ENCODE assay signal across 37 cellular contexts in the genomic region with DNA sequence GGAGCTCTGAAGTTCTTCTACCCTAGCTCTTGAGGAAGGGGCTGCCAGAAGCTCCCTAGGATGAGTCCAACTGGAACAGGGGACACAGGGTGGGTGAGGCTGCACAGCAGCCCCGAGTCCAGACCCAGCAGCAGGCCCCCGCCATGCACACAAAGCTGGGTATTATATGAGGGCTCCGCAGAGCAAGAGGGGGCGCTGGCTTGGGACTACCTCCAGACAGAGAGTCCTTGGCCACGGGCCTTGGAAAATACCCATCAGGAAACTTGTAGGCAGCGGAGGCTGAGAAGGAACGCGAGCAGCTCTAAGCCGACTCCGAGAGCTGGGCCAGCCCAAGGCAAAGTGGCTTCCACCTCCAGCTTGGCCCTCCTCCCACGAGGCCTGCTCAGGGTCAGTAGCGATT. TPM values are rescaled to one million over a fixed set of nuclear protein-coding genes. Genes with fewer than 3 reads are reported as not detected.
DNase-seq lines count a peak whose midpoint lies in the region; ATAC-seq, FAIRE-seq and TF ChIP-seq lines count a peak whose summit lies in the region.
"Had no signal": no experiment of that assay in that cellular context is flagged by ENCODE, and none has a peak within 500 bp of the region (broad histone marks: within the 10 kb centered on the region; RNA-seq: fewer than 3 reads in every experiment).

No MANE protein-coding gene starts in this region.

- H3K27me3 Mint-ChIP-seq in type B pancreatic cell = no peaks in the 10 kb centered on the region
- H3K27me3 Mint-ChIP-seq: B cell; CD4-positive, alpha-beta memory T cell; CD4-positive, alpha-beta T cell; CD4-positive, CD25-positive, alpha-beta regulatory T cell had no signal

- no peak overlapping the region; a peak in 1 of 4 replicates for H3K9ac ChIP-seq in K562 (ENCODE audit: insufficient read depth in 1 of 2, low read depth in 2 of 2, low read length in 2 of 2)
- H3K9ac ChIP-seq in trophoblast cell (ENCODE audit: low read length) = no peak overlapping the region
- H3K9ac ChIP-seq: BLaER1; BLaER1 treated with 17β-estradiol and CSF1 and Interleukin-3, amounts not matched to agents 10 nM and 100 nM had no signal

- H3K79me2 ChIP-seq in K562 (ENCODE audit: control insufficient read depth, insufficient read depth, low read length) (peaks cover 63% of the 10 kb centered on the region), trophoblast cell (ENCODE audit: control insufficient read depth, insufficient read depth, low read length, poor library complexity) (peaks cover 34% of the 10 kb centered on the region)

- H2BK5ac ChIP-seq in trophoblast cell (ENCODE audit: low read depth, low read length, poor library complexity) = no peak overlapping the region

- no peak overlapping the region for H3K4me3 Mint-ChIP-seq in type B pancreatic cell
- H3K4me3 Mint-ChIP-seq: B cell; CD14-positive monocyte; CD4-positive, alpha-beta memory T cell; CD4-positive, alpha-beta T cell; CD4-positive, CD25-positive, alpha-beta regulatory T cell; CD8-positive, alpha-beta T cell had no signal

- H3K4me1 Mint-ChIP-seq in type B pancreatic cell (ENCODE audit: unreplicated experiment) = peaks cover 27% of the 10 kb centered on the region

- H3K79me1 ChIP-seq in trophoblast cell (ENCODE audit: low read length) = no peaks in the 10 kb centered on the region

- H3K36me3 Mint-ChIP-seq in type B pancreatic cell = peaks cover 15% of the 10 kb centered on the region

- H4K91ac ChIP-seq in trophoblast cell (ENCODE audit: low read depth, low read length) = no peak overlapping the region

- H3K27me3 ChIP-seq in K562 (ENCODE audit: control insufficient read depth in 2 of 2, insufficient read depth in 2 of 2, low read length in 2 of 2) = no peaks in the 10 kb centered on the region
- H3K27me3 ChIP-seq in trophoblast cell (ENCODE audit: insufficient read depth, low read length) = no peaks in the 10 kb centered on the region
- H3K27me3 ChIP-seq in sigmoid colon = peaks cover 0 to under 1% (median 0%) of the 10 kb centered on the region in 3 donors
- H3K27me3 ChIP-seq in spleen (replicated peaks in 1 of 7) = no peaks in the 10 kb centered on the region
- H3K27me3 ChIP-seq: BE2C had no signal

- no peak overlapping the region for H4K12ac ChIP-seq in trophoblast cell (ENCODE audit: low read depth, low read length)

- POLR2A ChIA-PET in K562 (lab: Yijun Ruan, JAX) = interaction anchor here (0.7 to 1.3 kb wide), 2 partner anchors 14 to 88 kb away, joined by 3 read pairs; no protein-coding TSS in a partner anchor

- 96% methylated on average over 9 of the region's 12 CpGs for WGBS in K562 (ENCODE audit: insufficient coverage, low coverage, missing lambda C conversion rate)
- no CpG with 5 or more reads among the region's 12 CpGs for WGBS in trophoblast cell (ENCODE audit: extremely low coverage, insufficient coverage, insufficient read length)
- WGBS in sigmoid colon, 2 donors = 87 to 95% methylated on average over 12 of the region's 12 CpGs
- 88 to 93% (median 90%) methylated on average over 11 to 12 of the region's 12 CpGs; no CpG with 5 or more reads in 1 of the 5 donors for WGBS in spleen, 5 donors

- no peak overlapping the region for H3K23ac ChIP-seq in trophoblast cell (ENCODE audit: low read length)

- no peak overlapping the region for H3K4ac ChIP-seq in trophoblast cell (ENCODE audit: low read depth, low read length)

- TF ChIP-seq EP300 in K562 (IDR thresholded peaks at IDR 0.05; ENCODE audit: low read length) (no peak), sigmoid colon (IDR thresholded peaks at IDR 0.05) (no peak)

- H3K4me2 ChIP-seq in K562 (ENCODE audit: insufficient read depth, low read length) (no peak overlapping the region), trophoblast cell (ENCODE audit: low read length) (no peak overlapping the region)
- H3K4me2 ChIP-seq: A549; BLaER1; BLaER1 treated with 17β-estradiol and CSF1 and Interleukin-3, amounts not matched to agents 10 nM and 100 nM had no signal

- H3K18ac ChIP-seq in trophoblast cell (ENCODE audit: low read length) = no peak overlapping the region

- H2AK5ac ChIP-seq in trophoblast cell (ENCODE audit: low read length) = no peak overlapping the region

- DNase-seq in K562 (ENCODE audit: extremely low read depth in 1 of 4, low spot score in 3 of 4) (no peak), trophoblast cell (no peak), sigmoid colon (peak; percentile 66), spleen (peak; percentile 61), NOMO-1 treated with dmso at 0.1 percent for 144 hours (lab: John Stamatoyannopoulos, UW; ENCODE audit: unreplicated experiment) (no peak), type B pancreatic cell (ENCODE audit: extremely low spot score, unreplicated experiment) (no peak), NCI-H1694 (lab: John Stamatoyannopoulos, UW) (no peak), UCSD-AML1 (lab: John Stamatoyannopoulos, UW; ENCODE audit: unreplicated experiment) (no peak)
- DNase-seq: 8988T; ACHN; AML-193; BE2C; C1 segment of cervical spinal cord; Caco-2; Calu3; CD4-positive, alpha-beta T cell; CD4-positive, CD25-positive, alpha-beta regulatory T cell; CD8-positive, alpha-beta memory T cell; CD8-positive, alpha-beta T cell; COR-L47; DMS 273 treated with DMSO at 0.1 percent for 48 hours; DMS153; DMS53; DMS79; DMS79 treated with DMSO at 0.1 percent for 48 hours; DND-41; EL had no signal

- H3K4me1 ChIP-seq in K562 (replicated peaks in 1 of 2; ENCODE audit: control insufficient read depth in 2 of 2, insufficient read depth in 2 of 2, low read length in 2 of 2) (peaks cover 24 to 35% of the 10 kb centered on the region in 2 experiments), trophoblast cell (ENCODE audit: control insufficient read depth in 1 of 2, insufficient read depth in 2 of 2, low read length in 2 of 2) (peaks cover under 1 to 5% of the 10 kb centered on the region in 2 experiments), sigmoid colon (peaks cover 0 to 32% (median 27%) of the 10 kb centered on the region in 4 donors), spleen (peaks cover 18 to 53% (median 38%) of the 10 kb centered on the region in 6 donors)
- H3K4me1 ChIP-seq: Caco-2 had no signal

- ATAC-seq in K562 = no peak
- ATAC-seq: A549; CD8-positive, alpha-beta T cell had no signal

- peaks cover 97% of the 10 kb centered on the region; the same call in 2 of the 3 replicates for H3K36me3 ChIP-seq in K562 (ENCODE audit: control insufficient read depth, insufficient read depth, low read length)
- H3K36me3 ChIP-seq in trophoblast cell (ENCODE audit: control insufficient read depth in 1 of 2, insufficient read depth in 2 of 2, low read length in 2 of 2) = peaks cover 71 to 81% of the 10 kb centered on the region in 2 experiments
- peaks cover 7 to 49% (median 29%) of the 10 kb centered on the region in 4 donors for H3K36me3 ChIP-seq in sigmoid colon
- H3K36me3 ChIP-seq in spleen = peaks cover 3 to 64% (median 58%) of the 10 kb centered on the region in 6 donors

- TF ChIP-seq CTCF in K562 (IDR thresholded peaks at IDR 0.05 in 2 of 3, conservative IDR thresholded peaks at IDR 0.05 in 1 of 3; ENCODE audit: insufficient read depth in 2 of 3, low read depth in 1 of 3, low read length in 3 of 3) (no peak), sigmoid colon (IDR thresholded peaks at IDR 0.05) (no peak), spleen (IDR thresholded peaks at IDR 0.05 in 8 of 11, conservative IDR thresholded peaks at IDR 0.05 in 3 of 11) (no peak), type B pancreatic cell (conservative IDR thresholded peaks at IDR 0.05) (no peak)

- H2AFZ ChIP-seq in K562 (ENCODE audit: low read depth, low read length) = no peak overlapping the region
- peak overlapping the region; percentile 28 for H2AFZ ChIP-seq in trophoblast cell (ENCODE audit: insufficient read depth, low read length, poor library complexity)

- no peaks in the 10 kb centered on the region for H3K9me3 Mint-ChIP-seq in type B pancreatic cell
- H3K9me3 Mint-ChIP-seq: CD4-positive, alpha-beta memory T cell; CD4-positive, alpha-beta T cell; CD8-positive, alpha-beta memory T cell; CD8-positive, alpha-beta T cell had no signal

- no peak for FAIRE-seq in K562 (lab: Jason Lieb, UNC)
- FAIRE-seq: A204.1, A549, D721Med had no signal

- no peak overlapping the region for H3K27ac Mint-ChIP-seq in type B pancreatic cell
- H3K27ac Mint-ChIP-seq: B cell; CD4-positive, alpha-beta memory T cell; CD4-positive, alpha-beta T cell; CD4-positive, CD25-positive, alpha-beta regulatory T cell; CD8-positive, alpha-beta T cell had no signal

- H2BK12ac ChIP-seq in trophoblast cell (ENCODE audit: low read length) = no peak overlapping the region

- in situ Hi-C loops in K562 (cut with MboI) = no loop called here

- H2BK120ac ChIP-seq in trophoblast cell (ENCODE audit: insufficient read depth, low read length, poor library complexity) = no peak overlapping the region

- no peak for TF ChIP-seq RAD21 in K562 (CRISPR knock-in tag; conservative IDR thresholded peaks at IDR 0.05 in 1 of 2, IDR thresholded peaks at IDR 0.05 in 1 of 2)

- no peak overlapping the region for H3K14ac ChIP-seq in trophoblast cell (ENCODE audit: low read length)

- intact Hi-C loops in K562 (cut with micrococcal nuclease) (no loop called here), sigmoid colon (cut with DNase I) (no loop called here), spleen (cut with DNase I; ENCODE audit: low total_unique reads) (no loop called here)

- no peaks in the 10 kb centered on the region for H3K9me3 ChIP-seq in K562 (replicated peaks; ENCODE audit: control insufficient read depth, insufficient read depth, low read depth, low read length)
- H3K9me3 ChIP-seq in trophoblast cell (ENCODE audit: insufficient read depth, low read depth, low read length) = no peaks in the 10 kb centered on the region
- H3K9me3 ChIP-seq in sigmoid colon = no peaks in the 10 kb centered on the region
- no peaks in the 10 kb centered on the region for H3K9me3 ChIP-seq in spleen
- H3K9me3 ChIP-seq: A549; BE2C; BLaER1; BLaER1 treated with 17β-estradiol and CSF1 and Interleukin-3, amounts not matched to agents 10 nM and 100 nM; Caco-2 had no signal

- no peak overlapping the region for H4K8ac ChIP-seq in trophoblast cell (ENCODE audit: low read depth, low read length)

- H4K20me1 ChIP-seq in K562 (replicated peaks; ENCODE audit: control insufficient read depth, insufficient read depth, low read length) = peaks cover 40% of the 10 kb centered on the region

- CTCF ChIA-PET in K562 (lab: Yijun Ruan, JAX; ENCODE audit: low intra/inter-chr PET ratio) = no interaction called here

- H3K4me3 ChIP-seq in K562 = no peak overlapping the region
- H3K4me3 ChIP-seq in trophoblast cell (ENCODE audit: low read depth, low read length) = no peak overlapping the region
- H3K4me3 ChIP-seq in sigmoid colon = no peak overlapping the region
- H3K4me3 ChIP-seq in spleen = no peak overlapping the region
- H3K4me3 ChIP-seq: A549; BLaER1; BLaER1 treated with 17β-estradiol and CSF1 and Interleukin-3, amounts not matched to agents 10 nM and 100 nM had no signal

- BruUV-seq in K562 (replicated peaks; lab: Mats Ljungman, UMichigan) = no TSS peak

- TF ChIP-seq POLR2A in K562 (conservative IDR thresholded peaks at IDR 0.05) (no peak), sigmoid colon (IDR thresholded peaks at IDR 0.05) (no peak), spleen (IDR thresholded peaks at IDR 0.05) (no peak)

- H3K9me1 ChIP-seq in K562 (ENCODE audit: control insufficient read depth, insufficient read depth, low read length) = peaks cover 5% of the 10 kb centered on the region

- no peak overlapping the region for H3K27ac ChIP-seq in K562 (ENCODE audit: extremely low read depth, low read depth, low read length)
- no peak overlapping the region for H3K27ac ChIP-seq in trophoblast cell (ENCODE audit: low read depth, low read length)
- H3K27ac ChIP-seq in sigmoid colon = peak overlapping the region in 2 of 4 donors; percentile 10 to 14
- no peak overlapping the region for H3K27ac ChIP-seq in spleen
- H3K27ac ChIP-seq: 22Rv1; A549; BLaER1; BLaER1 treated with 17β-estradiol and CSF1 and Interleukin-3, amounts not matched to agents 10 nM and 100 nM; C4-2B had no signal

RNA-seq across cellular contexts. Expression of gene HCFC1, which starts 8.1 kb away (rescaled TPM):
- 39.3 and 72.5 TPM in 2 replicates for total RNA-seq in K562 (2011; cell fraction: chromatin; rRNA removed; ENCODE audit: low replicate concordance)
- 41.0 and 46.2 TPM in 2 replicates for total RNA-seq in K562 (2011; cell fraction: nucleolus; rRNA removed)
- total RNA-seq in K562 (2011; cell fraction: nucleoplasm; rRNA removed) = 38.1 and 43.2 TPM in 2 replicates
- total RNA-seq in K562 (2014; rRNA removed) (39.2 and 59.3 TPM in 2 replicates), K562 (2014; rRNA removed; fragmentation: Illumina TruSeq; extraction: Trizol) (9.1 and 10.3 TPM in 2 replicates), K562 (2015; rRNA removed; fragmentation: Illumina TruSeq; extraction: Trizol) (17.1 and 23.4 TPM in 2 replicates), K562 (2021) (121 and 133 TPM in 2 replicates), sigmoid colon (10 to 100 TPM; 23.5 to 57.3 (median 30.2) TPM), spleen (10 to 100 TPM; 50.6 to 86.5 (median 62.1) TPM), type B pancreatic cell (ENCODE audit: low replicate concordance) (81.2 and 98.0 TPM in 2 replicates)
- polyA plus RNA-seq in K562 (2011; rRNA removed) (5.9 and 8.7 TPM in 2 replicates), K562 (2014; fragmentation: Illumina TruSeq; extraction: Trizol) (45.3 and 68.0 TPM in 2 replicates), K562 (2014; fragmentation: Nextera tagmentation; extraction: Ambion mirVana) (10 to 100 TPM in 1 of 2 experiments, 1 to 10 TPM in 1; 2.8 to 10.5 TPM), K562 (2014; rRNA removed) (44.8 and 45.2 TPM in 2 replicates), sigmoid colon (10 to 100 TPM in 1 of 3 donors, 1 to 10 TPM in 2; 7.4 to 34.4 (median 8.4) TPM), spleen (10 to 100 TPM in 2 of 3 donors, 1 to 10 TPM in 1; 9.5 to 22.7 (median 11.4) TPM)
- polyA plus RNA-seq in K562 (2011; cell fraction: cytosol; rRNA removed) = 11.3 and 17.7 TPM in 2 replicates
- 39.1 and 51.6 TPM in 2 replicates for polyA plus RNA-seq in K562 (2011; cell fraction: nucleus; rRNA removed)
- polyA plus RNA-seq in K562 (2012) = 37.4 and 57.1 TPM in 2 replicates
- 4.5 and 6.6 TPM in 2 replicates for polyA minus RNA-seq in K562 (2011; rRNA and poly(A)+ RNA removed)
- polyA minus RNA-seq in K562 (2011; cell fraction: cytosol; rRNA and poly(A)+ RNA removed) = 55.8 and 74.4 TPM in 2 replicates
- polyA minus RNA-seq in K562 (2011; cell fraction: nucleus; rRNA and poly(A)+ RNA removed) = 14.8 and 15.6 TPM in 2 replicates
- polyA plus RNA-seq in trophoblast cell (2013) = 47.6 and 50.4 TPM in 2 replicates

RNA-seq across cellular contexts. Expression of gene TMEM187, which starts 9.0 kb away (rescaled TPM):
- 4.7 and 15.6 TPM in 2 replicates for total RNA-seq in K562 (2011; cell fraction: chromatin; rRNA removed; ENCODE audit: low replicate concordance)
- 17.4 and 21.8 TPM in 2 replicates for total RNA-seq in K562 (2011; cell fraction: nucleolus; rRNA removed)
- total RNA-seq in K562 (2011; cell fraction: nucleoplasm; rRNA removed) = 9.3 and 9.5 TPM in 2 replicates
- total RNA-seq in K562 (2014; rRNA removed) (3.3 and 5.1 TPM in 2 replicates), K562 (2014; rRNA removed; fragmentation: Illumina TruSeq; extraction: Trizol) (0.93 and 1.2 TPM in 2 replicates), K562 (2015; rRNA removed; fragmentation: Illumina TruSeq; extraction: Trizol) (1.1 and 1.6 TPM in 2 replicates), K562 (2021) (6.4 and 8.5 TPM in 2 replicates), sigmoid colon (1 to 10 TPM; 3.5 to 8.6 (median 4.4) TPM), spleen (10 to 100 TPM in 1 of 7 donors, 1 to 10 TPM in 6; 2.0 to 12.2 (median 6.2) TPM), type B pancreatic cell (ENCODE audit: low replicate concordance) (14.4 and 15.2 TPM in 2 replicates)
- polyA plus RNA-seq in K562 (2011; rRNA removed) (5.6 and 8.1 TPM in 2 replicates), K562 (2014; fragmentation: Illumina TruSeq; extraction: Trizol) (1.2 and 2.0 TPM in 2 replicates), K562 (2014; fragmentation: Nextera tagmentation; extraction: Ambion mirVana) (1 to 10 TPM in 1 of 2 experiments, under 1 TPM in 1; 0.13 to 1.1 TPM), K562 (2014; rRNA removed) (4.0 TPM in 2 replicates), sigmoid colon (1 to 10 TPM; 3.6 to 9.3 (median 3.7) TPM), spleen (1 to 10 TPM; 3.3 to 7.4 (median 4.9) TPM)
- 12.5 and 24.6 TPM in 2 replicates for polyA plus RNA-seq in K562 (2011; cell fraction: cytosol; rRNA removed)
- polyA plus RNA-seq in K562 (2011; cell fraction: nucleus; rRNA removed) = 6.3 and 6.4 TPM in 2 replicates
- 3.9 and 12.2 TPM in 2 replicates for polyA plus RNA-seq in K562 (2012)
- polyA minus RNA-seq in K562 (2011; rRNA and poly(A)+ RNA removed) = 3.7 and 4.9 TPM in 2 replicates
- 5.6 and 6.4 TPM in 2 replicates for polyA minus RNA-seq in K562 (2011; cell fraction: cytosol; rRNA and poly(A)+ RNA removed)
- polyA minus RNA-seq in K562 (2011; cell fraction: nucleus; rRNA and poly(A)+ RNA removed) = 1.3 and 1.8 TPM in 2 replicates
- polyA plus RNA-seq in trophoblast cell (2013) = 4.9 and 5.0 TPM in 2 replicates

RNA-seq across cellular contexts. Expression of gene RENBP, which starts 19.1 kb away (rescaled TPM):
- total RNA-seq in K562 (2011; cell fraction: chromatin; rRNA removed; ENCODE audit: low replicate concordance) = 14.9 and 45.4 TPM in 2 replicates
- 31.0 and 32.8 TPM in 2 replicates for total RNA-seq in K562 (2011; cell fraction: nucleolus; rRNA removed)
- 15.7 and 24.1 TPM in 2 replicates for total RNA-seq in K562 (2011; cell fraction: nucleoplasm; rRNA removed)
- total RNA-seq in K562 (2014; rRNA removed) (8.4 and 9.5 TPM in 2 replicates), K562 (2014; rRNA removed; fragmentation: Illumina TruSeq; extraction: Trizol) (2.7 and 4.0 TPM in 2 replicates), K562 (2015; rRNA removed; fragmentation: Illumina TruSeq; extraction: Trizol) (12.3 and 13.4 TPM in 2 replicates), K562 (2021) (9.6 and 14.8 TPM in 2 replicates), sigmoid colon (10 to 100 TPM in 3 of 4 donors, 1 to 10 TPM in 1; 9.8 to 16.8 (median 13.1) TPM), spleen (100 to 1,000 TPM in 1 of 7 donors, 10 to 100 TPM in 6; 42.0 to 105 (median 63.6) TPM), type B pancreatic cell (ENCODE audit: low replicate concordance) (4.9 and 6.7 TPM in 2 replicates)
- polyA plus RNA-seq in K562 (2011; rRNA removed) (12.7 and 16.4 TPM in 2 replicates), K562 (2014; fragmentation: Illumina TruSeq; extraction: Trizol) (5.6 and 7.3 TPM in 2 replicates), K562 (2014; fragmentation: Nextera tagmentation; extraction: Ambion mirVana) (under 1 TPM in 1 of 2 experiments, not detected in 1; 0.07 TPM), K562 (2014; rRNA removed) (11.1 and 11.6 TPM in 2 replicates), sigmoid colon (10 to 100 TPM; 10.2 to 15.1 (median 15.0) TPM), spleen (10 to 100 TPM; 44.3 to 91.3 (median 47.9) TPM)
- 21.2 and 25.6 TPM in 2 replicates for polyA plus RNA-seq in K562 (2011; cell fraction: cytosol; rRNA removed)
- polyA plus RNA-seq in K562 (2011; cell fraction: nucleus; rRNA removed) = 48.7 and 48.8 TPM in 2 replicates
- 24.3 and 60.0 TPM in 2 replicates for polyA plus RNA-seq in K562 (2012)
- 5.5 and 12.0 TPM in 2 replicates for polyA minus RNA-seq in K562 (2011; rRNA and poly(A)+ RNA removed)
- polyA minus RNA-seq in K562 (2011; cell fraction: cytosol; rRNA and poly(A)+ RNA removed) = 7.0 and 13.6 TPM in 2 replicates
- polyA minus RNA-seq in K562 (2011; cell fraction: nucleus; rRNA and poly(A)+ RNA removed) = 9.8 and 16.1 TPM in 2 replicates
- polyA plus RNA-seq in trophoblast cell (2013) = 0.82 and 0.94 TPM in 2 replicates
- polyA plus RNA-seq: A549; CD8-positive, alpha-beta memory T cell had no signal

RNA-seq across cellular contexts. Expression of gene NAA10, which starts 28.7 kb away (rescaled TPM):
- 126 and 302 TPM in 2 replicates for total RNA-seq in K562 (2011; cell fraction: chromatin; rRNA removed; ENCODE audit: low replicate concordance)
- total RNA-seq in K562 (2011; cell fraction: nucleolus; rRNA removed) = 207 and 213 TPM in 2 replicates
- 179 and 187 TPM in 2 replicates for total RNA-seq in K562 (2011; cell fraction: nucleoplasm; rRNA removed)
- 152 and 196 TPM in 2 replicates for total RNA-seq in K562 (2014; rRNA removed)
- 101 and 103 TPM in 2 replicates for total RNA-seq in K562 (2014; rRNA removed; fragmentation: Illumina TruSeq; extraction: Trizol)
- total RNA-seq in K562 (2015; rRNA removed; fragmentation: Illumina TruSeq; extraction: Trizol) = 134 and 146 TPM in 2 replicates
- 226 and 231 TPM in 2 replicates for total RNA-seq in K562 (2021)
- 105 and 117 TPM in 2 replicates for polyA plus RNA-seq in K562 (2011; rRNA removed)
- polyA plus RNA-seq in K562 (2011; cell fraction: cytosol; rRNA removed) = 174 and 276 TPM in 2 replicates
- polyA plus RNA-seq in K562 (2011; cell fraction: nucleus; rRNA removed) = 211 and 324 TPM in 2 replicates
- 177 and 213 TPM in 2 replicates for polyA plus RNA-seq in K562 (2012)
- polyA plus RNA-seq in K562 (2014; fragmentation: Illumina TruSeq; extraction: Trizol) = 192 and 229 TPM in 2 replicates
- 10 to 100 TPM; 11.1 to 26.5 TPM for polyA plus RNA-seq in K562 (2014; fragmentation: Nextera tagmentation; extraction: Ambion mirVana)
- 250 and 277 TPM in 2 replicates for polyA plus RNA-seq in K562 (2014; rRNA removed)
- 45.9 and 88.5 TPM in 2 replicates for polyA minus RNA-seq in K562 (2011; rRNA and poly(A)+ RNA removed)
- 72.1 and 79.8 TPM in 2 replicates for polyA minus RNA-seq in K562 (2011; cell fraction: cytosol; rRNA and poly(A)+ RNA removed)
- polyA minus RNA-seq in K562 (2011; cell fraction: nucleus; rRNA and poly(A)+ RNA removed) = 70.5 and 80.1 TPM in 2 replicates
- 92.2 and 95.5 TPM in 2 replicates for polyA plus RNA-seq in trophoblast cell (2013)
- total RNA-seq in sigmoid colon = 100 to 1,000 TPM in 1 of 4 donors, 10 to 100 TPM in 3; 57.4 to 113 (median 79.2) TPM
- 100 to 1,000 TPM in 1 of 3 donors, 10 to 100 TPM in 2; 78.6 to 128 (median 84.7) TPM for polyA plus RNA-seq in sigmoid colon
- 10 to 100 TPM; 56.4 to 89.1 (median 85.5) TPM for total RNA-seq in spleen
- polyA plus RNA-seq in spleen = 100 to 1,000 TPM; 123 to 174 (median 168) TPM
- total RNA-seq in type B pancreatic cell (ENCODE audit: low replicate concordance) = 73.8 and 82.7 TPM in 2 replicates

RNA-seq across cellular contexts. Expression of gene ARHGAP4, which starts 37.5 kb away (rescaled TPM):
- total RNA-seq in K562 (2011; cell fraction: chromatin; rRNA removed; ENCODE audit: low replicate concordance) = 54.8 and 157 TPM in 2 replicates
- 105 and 155 TPM in 2 replicates for total RNA-seq in K562 (2011; cell fraction: nucleolus; rRNA removed)
- total RNA-seq in K562 (2011; cell fraction: nucleoplasm; rRNA removed) = 55.0 and 81.2 TPM in 2 replicates
- 52.7 and 81.2 TPM in 2 replicates for total RNA-seq in K562 (2014; rRNA removed)
- 3.1 and 5.5 TPM in 2 replicates for total RNA-seq in K562 (2014; rRNA removed; fragmentation: Illumina TruSeq; extraction: Trizol)
- 32.7 and 36.8 TPM in 2 replicates for total RNA-seq in K562 (2015; rRNA removed; fragmentation: Illumina TruSeq; extraction: Trizol)
- 70.5 and 81.8 TPM in 2 replicates for total RNA-seq in K562 (2021)
- polyA plus RNA-seq in K562 (2011; rRNA removed) = 9.6 and 29.7 TPM in 2 replicates
- polyA plus RNA-seq in K562 (2011; cell fraction: cytosol; rRNA removed) = 21.0 and 26.6 TPM in 2 replicates
- 174 and 259 TPM in 2 replicates for polyA plus RNA-seq in K562 (2011; cell fraction: nucleus; rRNA removed)
- 59.1 and 135 TPM in 2 replicates for polyA plus RNA-seq in K562 (2012)
- polyA plus RNA-seq in K562 (2014; fragmentation: Illumina TruSeq; extraction: Trizol) = 13.5 and 40.2 TPM in 2 replicates
- polyA plus RNA-seq in K562 (2014; fragmentation: Nextera tagmentation; extraction: Ambion mirVana) = 1 to 10 TPM in 1 of 2 experiments, under 1 TPM in 1; 0.30 to 1.7 TPM
- polyA plus RNA-seq in K562 (2014; rRNA removed) = 63.7 and 77.8 TPM in 2 replicates
- 3.6 and 6.7 TPM in 2 replicates for polyA minus RNA-seq in K562 (2011; rRNA and poly(A)+ RNA removed)
- polyA minus RNA-seq in K562 (2011; cell fraction: cytosol; rRNA and poly(A)+ RNA removed) = 13.5 and 33.9 TPM in 2 replicates
- 26.9 and 53.0 TPM in 2 replicates for polyA minus RNA-seq in K562 (2011; cell fraction: nucleus; rRNA and poly(A)+ RNA removed)
- 1.5 and 1.9 TPM in 2 replicates for polyA plus RNA-seq in trophoblast cell (2013)
- total RNA-seq in sigmoid colon = 10 to 100 TPM; 12.4 to 27.4 (median 16.3) TPM
- 100 to 1,000 TPM in 1 of 3 donors, 10 to 100 TPM in 1, 1 to 10 TPM in 1; 8.4 to 122 (median 17.3) TPM for polyA plus RNA-seq in sigmoid colon
- 100 to 1,000 TPM; 176 to 317 (median 236) TPM for total RNA-seq in spleen
- 100 to 1,000 TPM; 297 to 713 (median 635) TPM for polyA plus RNA-seq in spleen
- total RNA-seq in type B pancreatic cell (ENCODE audit: low replicate concordance) = 7.7 and 8.8 TPM in 2 replicates

Comparison
In these comparisons a context has a peak if more than half of its experiments do, and no peak if none do; other contexts are left out.
1. DNase-seq: peak in sigmoid colon (single experiment) and spleen (single experiment); none in K562 (0 of 4), trophoblast cell (0 of 2), NOMO-1 treated with dmso at 0.1 percent for 144 hours (single experiment), type B pancreatic cell (single experiment), NCI-H1694 (single experiment) and UCSD-AML1 (single experiment).